9 cellular contexts compared by ENCODE assay signal in genomic region chr6:6678185-6678671, GRCh38.
DNase-seq lines count a peak whose midpoint lies in the region; ATAC-seq, FAIRE-seq and TF ChIP-seq lines count a peak whose summit lies in the region.
"Had no signal": no experiment of that assay in that cellular context is flagged by ENCODE, and none has a peak within 500 bp of the region (broad histone marks: within the 10 kb centered on the region; RNA-seq: fewer than 3 reads in every experiment).

No MANE protein-coding gene starts in this region.

- H3K9ac ChIP-seq in H1 (replicated peaks in 1 of 4; ENCODE audit: extremely low read depth in 1 of 4, low read depth in 3 of 4, low read length in 3 of 4) (no peak overlapping the region), neuronal stem cell (ENCODE audit: low read depth, low read length, poor library complexity) (no peak overlapping the region)

- TF ChIP-seq EP300 in H1 (IDR thresholded peaks at IDR 0.05; ENCODE audit: borderline replicate concordance in 1 of 2, low read depth in 2 of 2, low read length in 2 of 2): no peak

- no peaks in the 10 kb centered on the region for H4K20me1 ChIP-seq in H1 (replicated peaks in 1 of 2; ENCODE audit: control insufficient read depth in 1 of 2, insufficient read depth in 2 of 2, low read length in 2 of 2)

- H2BK12ac ChIP-seq in H1 (ENCODE audit: low read depth, low read length) (no peak overlapping the region; the same call in 1 of the 2 replicates), neuronal stem cell (ENCODE audit: low read length) (no peak overlapping the region)

- WGBS in H1 (ENCODE audit: extremely low coverage in 1 of 2, insufficient coverage in 1 of 2, insufficient read length in 1 of 2, insufficient replicate concordance in 2 of 2, low coverage in 1 of 2, low lambda C conversion rate in 2 of 2, missing lambda C conversion rate in 1 of 2), 2 experiments: 83% methylated on average over 12 of the region's 12 CpGs; no CpG with 5 or more reads in 1 of the 2 experiments
- WGBS in neuronal stem cell (ENCODE audit: extremely low coverage in 2 of 2, insufficient read length in 2 of 2, insufficient replicate concordance in 1 of 2), 2 donors: no CpG with 5 or more reads among the region's 12 CpGs

- H4K91ac ChIP-seq in H1 (replicated peaks; ENCODE audit: insufficient read length, low read length) (peak overlapping the region; percentile 85), neuronal stem cell (ENCODE audit: low read depth, low read length, poor library complexity) (no peak overlapping the region)

- no peaks in the 10 kb centered on the region for H3K79me2 ChIP-seq in H1 (ENCODE audit: control insufficient read depth in 1 of 2, insufficient read depth in 2 of 2, low read length in 2 of 2)

- H4K8ac ChIP-seq in H1 (ENCODE audit: extremely low read depth, insufficient read depth, low read length) (no peak overlapping the region), neuronal stem cell (ENCODE audit: low read depth, low read length) (no peak overlapping the region)

- H2AFZ ChIP-seq in H1 (ENCODE audit: low read length): no peak overlapping the region
- H2AFZ ChIP-seq in neuronal stem cell (ENCODE audit: low read length): no peak overlapping the region

- H4K5ac ChIP-seq in H1 (ENCODE audit: insufficient read length, low read depth, low read length): no peak overlapping the region

- H3K56ac ChIP-seq in H1 (replicated peaks; ENCODE audit: insufficient read length, low read depth, low read length): no peak overlapping the region

- H3K9me3 ChIP-seq in H1 (ENCODE audit: insufficient read depth in 2 of 2, low read depth in 1 of 2, low read length in 1 of 2): no peaks in the 10 kb centered on the region
- H3K9me3 ChIP-seq in neuronal stem cell (replicated peaks in 1 of 2; ENCODE audit: control insufficient read depth in 2 of 2, insufficient read depth in 1 of 2, low read depth in 1 of 2, low read length in 2 of 2): no peaks in the 10 kb centered on the region
- no peaks in the 10 kb centered on the region for H3K9me3 ChIP-seq in T-helper 17 cell (ENCODE audit: control insufficient read depth, low read length, poor library complexity, severe bottlenecking)

- DNase-seq in ELF-1 (ENCODE audit: low read depth, low spot score): peak; percentile 61
- DNase-seq in NCI-H2029 treated with DMSO at 0.1 percent for 48 hours (lab: John Stamatoyannopoulos, UW): peak; percentile 50
- DNase-seq in H1 (ENCODE audit: low read depth in 1 of 2, low spot score in 2 of 2): no peak
- no peak for DNase-seq in neuronal stem cell (ENCODE audit: low spot score)
- no peak for DNase-seq in T-helper 17 cell
- DNase-seq in NCI-H2081 treated with DMSO at 0.1 percent for 48 hours (lab: John Stamatoyannopoulos, UW): no peak
- no peak for DNase-seq in NCI-H2196 treated with DMSO at 0.1 percent for 48 hours (lab: John Stamatoyannopoulos, UW; ENCODE audit: unreplicated experiment)
- DNase-seq in stimulated activated CD4-positive, alpha-beta T cell treated with anti-CD3 and anti-CD28 coated beads, Interleukin-15, amount 100 ng/mL, for 24 hours: no peak

- no peak overlapping the region for H3K4me3 Mint-ChIP-seq in T-helper 17 cell

- no peak for TF ChIP-seq CTCF in H1 (IDR thresholded peaks at IDR 0.05; ENCODE audit: control extremely low read depth in 1 of 3, insufficient read depth in 1 of 3, low read depth in 1 of 3, low read length in 3 of 3)

- H3K27me3 Mint-ChIP-seq in T-helper 17 cell: peaks cover 14% of the 10 kb centered on the region

- no peak for ATAC-seq in T-helper 17 cell

- peak overlapping the region in 1 of 2 experiments; percentile 4; a peak in 1 of 4 replicates for H3K4me2 ChIP-seq in H1 (ENCODE audit: insufficient read depth in 1 of 2, low read depth in 2 of 2, low read length in 2 of 2)
- no peak overlapping the region for H3K4me2 ChIP-seq in neuronal stem cell (ENCODE audit: insufficient read depth, low read length, poor library complexity, severe bottlenecking)

- TF ChIP-seq POLR2A in H1 (IDR thresholded peaks at IDR 0.05; ENCODE audit: control extremely low read depth in 1 of 2, low read depth in 2 of 2, low read length in 2 of 2): no peak

- TF ChIP-seq RAD21 in H1 (IDR thresholded peaks at IDR 0.05 in 1 of 2, conservative IDR thresholded peaks at IDR 0.05 in 1 of 2; ENCODE audit: low read depth in 2 of 2, low read length in 2 of 2): no peak

- H3K14ac ChIP-seq in H1 (ENCODE audit: insufficient read length) (no peak overlapping the region), neuronal stem cell (ENCODE audit: low read length) (no peak overlapping the region)

- no peak overlapping the region for H2BK20ac ChIP-seq in H1 (ENCODE audit: low read length)

- no peak overlapping the region for H3K4ac ChIP-seq in H1 (replicated peaks; ENCODE audit: insufficient read length, low read depth, low read length)
- H3K4ac ChIP-seq in neuronal stem cell (ENCODE audit: low read length): no peak overlapping the region

- no peak overlapping the region for H3K4me3 ChIP-seq in H1 (ENCODE audit: extremely low read depth in 1 of 4, insufficient read depth in 2 of 4, low read depth in 3 of 4, low read length in 4 of 4)
- no peak overlapping the region for H3K4me3 ChIP-seq in neuronal stem cell (ENCODE audit: low read length in 2 of 2)
- H3K4me3 ChIP-seq: cardiac muscle cell had no signal

- H3K18ac ChIP-seq in H1 (ENCODE audit: extremely low read depth, low read length) (0 out of 2 replicates have a peak overlapping the region, but pooled peaks have one; percentile 17), neuronal stem cell (ENCODE audit: low read length) (no peak overlapping the region)

- H2BK5ac ChIP-seq in H1 (ENCODE audit: low read depth, low read length) (no peak overlapping the region), neuronal stem cell (ENCODE audit: low read length) (no peak overlapping the region)

- no peak overlapping the region for H3K27ac Mint-ChIP-seq in T-helper 17 cell

- peaks cover 11% of the 10 kb centered on the region for H3K4me1 Mint-ChIP-seq in T-helper 17 cell

- H3K23ac ChIP-seq in H1 (ENCODE audit: insufficient read length) (no peak overlapping the region), neuronal stem cell (ENCODE audit: low read depth, low read length, poor library complexity) (no peak overlapping the region)

- H2AK5ac ChIP-seq in H1 (ENCODE audit: low read depth, low read length): no peak overlapping the region; the same call in 1 of the 2 replicates
- H2AK5ac ChIP-seq in neuronal stem cell (ENCODE audit: low read depth, low read length): no peak overlapping the region

- POLR2A ChIA-PET in H1 (lab: Charles Lee; ENCODE audit: partially characterized antibody): no interaction called here

- H3K23me2 ChIP-seq in H1 (ENCODE audit: low read depth, low read length): no peaks in the 10 kb centered on the region; the same call in 1 of the 2 replicates

- no peaks in the 10 kb centered on the region for H3K36me3 ChIP-seq in H1 (ENCODE audit: control insufficient read depth in 2 of 4, insufficient read depth in 4 of 4, low read length in 3 of 4)
- H3K36me3 ChIP-seq in neuronal stem cell (replicated peaks in 1 of 2; ENCODE audit: control insufficient read depth in 2 of 2, insufficient read depth in 2 of 2, low read length in 2 of 2): no peaks in the 10 kb centered on the region
- H3K36me3 ChIP-seq: cardiac muscle cell had no signal

- H3K79me1 ChIP-seq in H1 (ENCODE audit: low read depth, low read length): no peaks in the 10 kb centered on the region
- no peaks in the 10 kb centered on the region for H3K79me1 ChIP-seq in neuronal stem cell (ENCODE audit: low read depth, low read length)

- H3K27ac ChIP-seq in H1 (ENCODE audit: low read depth, low read length) (no peak overlapping the region), neuronal stem cell (replicated peaks; ENCODE audit: low read length) (no peak overlapping the region)
- H3K27ac ChIP-seq: cardiac muscle cell had no signal

- no peak for FAIRE-seq in H1 (lab: Jason Lieb, UNC)

- peaks cover 3% of the 10 kb centered on the region for H3K36me3 Mint-ChIP-seq in T-helper 17 cell (ENCODE audit: low read depth)

- H3K4me1 ChIP-seq in H1 (replicated peaks in 1 of 4; ENCODE audit: control insufficient read depth in 3 of 4, insufficient read depth in 4 of 4, low read length in 3 of 4) (peaks cover 5 to 15% (median 11%) of the 10 kb centered on the region in 4 experiments), neuronal stem cell (ENCODE audit: control insufficient read depth in 2 of 2, insufficient read depth in 1 of 2, low read depth in 1 of 2, low read length in 2 of 2) (peaks cover 0 to 15% of the 10 kb centered on the region in 2 donors)

- H2BK15ac ChIP-seq in H1 (ENCODE audit: low read length) (peak overlapping the region; percentile 97), neuronal stem cell (ENCODE audit: low read length) (peak overlapping the region; percentile 50)

- no peak overlapping the region for H2BK120ac ChIP-seq in H1 (replicated peaks; ENCODE audit: low read depth, low read length)
- H2BK120ac ChIP-seq in neuronal stem cell (ENCODE audit: low read depth, low read length): no peak overlapping the region

- CTCF ChIA-PET in H1 (lab: Charles Lee; ENCODE audit: partially characterized antibody): interaction anchor here (0.6 to 6.6 kb wide), 25 partner anchors 8 to 572 kb away, joined by 3 to 87 read pairs (median 5); no protein-coding TSS in a partner anchor

- H3K27me3 ChIP-seq in H1 (replicated peaks in 1 of 4; ENCODE audit: control insufficient read depth in 3 of 4, extremely low read depth in 1 of 4, insufficient read depth in 3 of 4, low read length in 3 of 4) (no peaks in the 10 kb centered on the region; a peak in 1 of 7 replicates), neuronal stem cell (ENCODE audit: control insufficient read depth in 3 of 3, insufficient read depth in 3 of 3, low read depth in 1 of 3, low read length in 3 of 3) (peaks cover 0 to 2% (median 0%) of the 10 kb centered on the region in 3 experiments)
- H3K27me3 ChIP-seq: cardiac muscle cell had no signal

TF ChIP-seq in H1, 55 proteins besides CTCF, POLR2A, EP300 and RAD21 (continues in another document):
- no peak for TF ChIP-seq TEAD4 (IDR thresholded peaks at IDR 0.05; ENCODE audit: low read depth, low read length)
- TF ChIP-seq TAF1 (IDR thresholded peaks at IDR 0.05; ENCODE audit: low read depth, low read length): no peak
- TF ChIP-seq KDM4A (IDR thresholded peaks at IDR 0.05; ENCODE audit: low read depth, low read length, severe bottlenecking): no peak
- TF ChIP-seq CREB1 (IDR thresholded peaks at IDR 0.05): no peak
- no peak for TF ChIP-seq POU5F1 (IDR thresholded peaks at IDR 0.05; ENCODE audit: low read depth, low read length)
- TF ChIP-seq, protein P1, sequence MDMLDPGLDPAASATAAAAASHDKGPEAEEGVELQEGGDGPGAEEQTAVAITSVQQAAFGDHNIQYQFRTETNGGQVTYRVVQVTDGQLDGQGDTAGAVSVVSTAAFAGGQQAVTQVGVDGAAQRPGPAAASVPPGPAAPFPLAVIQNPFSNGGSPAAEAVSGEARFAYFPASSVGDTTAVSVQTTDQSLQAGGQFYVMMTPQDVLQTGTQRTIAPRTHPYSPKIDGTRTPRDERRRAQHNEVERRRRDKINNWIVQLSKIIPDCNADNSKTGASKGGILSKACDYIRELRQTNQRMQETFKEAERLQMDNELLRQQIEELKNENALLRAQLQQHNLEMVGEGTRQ (IDR thresholded peaks at IDR 0.05; ENCODE audit: low read length): no peak
- TF ChIP-seq SP2 (IDR thresholded peaks at IDR 0.05; ENCODE audit: low read length): no peak
- TF ChIP-seq JUND (IDR thresholded peaks at IDR 0.05; ENCODE audit: low read length): no peak
- TF ChIP-seq RBBP5 (IDR thresholded peaks at IDR 0.05; ENCODE audit: borderline replicate concordance, low read depth, low read length): no peak

Comparison
In these comparisons a context has a peak if more than half of its experiments do, and no peak if none do; other contexts are left out.
1. DNase-seq: peak in ELF-1 (single experiment) and NCI-H2029 treated with DMSO at 0.1 percent for 48 hours (single experiment); none in H1 (0 of 2), neuronal stem cell (single experiment), T-helper 17 cell (0 of 3), NCI-H2081 treated with DMSO at 0.1 percent for 48 hours (single experiment), NCI-H2196 treated with DMSO at 0.1 percent for 48 hours (single experiment) and stimulated activated CD4-positive, alpha-beta T cell treated with anti-CD3 and anti-CD28 coated beads, Interleukin-15, amount 100 ng/mL, for 24 hours (single experiment).